Comparison of ENCODE assay signal across 28 cellular contexts in the genomic region with DNA sequence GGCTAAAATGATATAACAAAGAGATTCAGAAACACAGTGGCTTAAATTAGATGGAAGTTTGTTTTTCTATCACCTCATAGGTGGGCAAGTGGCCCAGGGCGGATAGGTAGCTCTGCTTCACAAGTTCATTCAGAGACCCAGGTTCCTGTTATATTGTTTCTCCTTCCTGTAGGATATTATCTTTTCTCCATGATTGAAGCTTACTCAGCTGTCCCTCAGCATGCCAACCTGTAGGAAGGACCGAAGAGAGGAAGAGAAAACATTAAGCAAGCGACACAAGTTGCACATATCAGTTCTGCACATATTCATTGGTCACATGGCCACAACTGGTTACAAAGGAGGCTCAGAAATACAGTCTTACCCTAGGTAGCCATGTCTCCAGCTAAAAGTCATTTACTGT.
"Had no signal": no experiment of that assay in that cellular context is flagged by ENCODE, and none has a peak within 500 bp of the region (broad histone marks: within the 10 kb centered on the region; RNA-seq: fewer than 3 reads in every experiment).

No MANE protein-coding gene starts in this region.

- H3K79me2 ChIP-seq: parathyroid adenoma had no signal

- H3K4me3 Mint-ChIP-seq: activated CD4-positive, alpha-beta T cell treated with anti-CD3 and anti-CD28 coated beads for 36 hours; activated CD8-positive, alpha-beta memory T cell treated with anti-CD3 and anti-CD28 coated beads, Interleukin-2, amount 10 ng/mL, durations not matched to agents 7 days and 5 days; activated CD8-positive, alpha-beta T cell treated with anti-CD3 and anti-CD28 coated beads, Interleukin-2, amount 10 ng/mL, durations not matched to agents 7 days and 5 days; activated T-cell treated with anti-CD3 and anti-CD28 coated beads, Interleukin-2, amount 50 U/mL, for 72 hours; natural killer cell; neural progenitor cell; stimulated activated effector memory CD8-positive, alpha-beta T cell treated with anti-CD3 and anti-CD28 coated beads, Interleukin-12 subunit alpha, Interleukin-12 subunit beta, amount 100 ng/mL, for 72 hours; stimulated activated naive CD8-positive, alpha-beta T cell treated with anti-CD3 and anti-CD28 coated beads, Interleukin-15, amount 100 ng/mL, for 72 hours had no signal

- H3K9ac ChIP-seq: neural progenitor cell, parathyroid adenoma had no signal

- H3K27me3 ChIP-seq: colonic mucosa, esophagus muscularis mucosa, foreskin keratinocyte, heart right ventricle, neural progenitor cell, sigmoid colon, upper lobe of left lung had no signal

- H3K4me1 Mint-ChIP-seq: activated CD8-positive, alpha-beta memory T cell treated with anti-CD3 and anti-CD28 coated beads, Interleukin-2, amount 10 ng/mL, durations not matched to agents 7 days and 5 days; neural progenitor cell; stimulated activated effector memory CD8-positive, alpha-beta T cell treated with anti-CD3 and anti-CD28 coated beads, Interleukin-12 subunit alpha, Interleukin-12 subunit beta, amount 100 ng/mL, for 72 hours; stimulated activated naive CD8-positive, alpha-beta T cell treated with anti-CD3 and anti-CD28 coated beads, Interleukin-15, amount 100 ng/mL, for 72 hours had no signal

- H3K27ac ChIP-seq: colonic mucosa, esophagus muscularis mucosa, foreskin keratinocyte, heart right ventricle, neural progenitor cell, parathyroid adenoma, psoas muscle, sigmoid colon, upper lobe of left lung had no signal

- H3K4me1 ChIP-seq: colonic mucosa, foreskin keratinocyte, neural progenitor cell, parathyroid adenoma, psoas muscle had no signal

- H3K9me3 ChIP-seq: colonic mucosa, esophagus muscularis mucosa, heart right ventricle, psoas muscle, sigmoid colon, upper lobe of left lung had no signal

- H3K4me3 ChIP-seq: colonic mucosa, esophagus muscularis mucosa, heart right ventricle, neural progenitor cell, psoas muscle, sigmoid colon, upper lobe of left lung had no signal

- H3K27me3 Mint-ChIP-seq: activated CD4-positive, alpha-beta T cell treated with anti-CD3 and anti-CD28 coated beads for 36 hours; activated CD8-positive, alpha-beta memory T cell treated with anti-CD3 and anti-CD28 coated beads, Interleukin-2, amount 10 ng/mL, durations not matched to agents 7 days and 5 days; stimulated activated naive CD8-positive, alpha-beta T cell treated with anti-CD3 and anti-CD28 coated beads, Interleukin-15, amount 100 ng/mL, for 72 hours had no signal

- DNase-seq: activated CD4-positive, alpha-beta T cell treated with anti-CD3 and anti-CD28 coated beads for 36 hours; activated CD4-positive, CD25-positive, alpha-beta regulatory T cell; activated CD8-positive, alpha-beta memory T cell treated with anti-CD3 and anti-CD28 coated beads, Interleukin-2, amount 10 ng/mL, durations not matched to agents 7 days and 5 days; activated CD8-positive, alpha-beta T cell treated with anti-CD3 and anti-CD28 coated beads, Interleukin-2, amount 10 ng/mL, durations not matched to agents 7 days and 5 days; activated naive CD4-positive, alpha-beta T cell; activated T-cell treated with anti-CD3 and anti-CD28 coated beads for 4 hours; activated T-cell treated with anti-CD3 and anti-CD28 coated beads, Interleukin-2, amount 50 U/mL, for 72 hours; anterior cingulate cortex; cerebellar nuclear complex; colonic mucosa; foreskin keratinocyte; heart right ventricle; mesenchymal stem cell; natural killer cell; occipital lobe; psoas muscle; sigmoid colon; small intestine; stimulated activated CD4-positive, alpha-beta T cell treated with anti-CD3 and anti-CD28 coated beads, Interleukin-4, amount 100 ng/mL, for 24 hours; stimulated activated naive CD8-positive, alpha-beta T cell treated with anti-CD3 and anti-CD28 coated beads, Interleukin-15, amount 100 ng/mL, for 72 hours; substantia nigra; T-helper 9 cell; upper lobe of left lung had no signal

- FAIRE-seq: small intestine had no signal

- H3K36me3 Mint-ChIP-seq: activated naive CD4-positive, alpha-beta T cell treated with anti-CD3 and anti-CD28 coated beads, Interleukin-2, amount 50 U/mL, for 72 hours; natural killer cell; stimulated activated effector memory CD8-positive, alpha-beta T cell treated with anti-CD3 and anti-CD28 coated beads, Interleukin-12 subunit alpha, Interleukin-12 subunit beta, amount 100 ng/mL, for 72 hours had no signal

- H3K27ac Mint-ChIP-seq: activated CD4-positive, alpha-beta T cell treated with anti-CD3 and anti-CD28 coated beads for 36 hours; activated CD8-positive, alpha-beta memory T cell treated with anti-CD3 and anti-CD28 coated beads, Interleukin-2, amount 10 ng/mL, durations not matched to agents 7 days and 5 days; activated CD8-positive, alpha-beta T cell treated with anti-CD3 and anti-CD28 coated beads, Interleukin-2, amount 10 ng/mL, durations not matched to agents 7 days and 5 days; activated naive CD4-positive, alpha-beta T cell treated with anti-CD3 and anti-CD28 coated beads, Interleukin-2, amount 50 U/mL, for 72 hours; activated T-cell treated with anti-CD3 and anti-CD28 coated beads, Interleukin-2, amount 50 U/mL, for 72 hours; natural killer cell; neural progenitor cell; stimulated activated effector memory CD8-positive, alpha-beta T cell treated with anti-CD3 and anti-CD28 coated beads, Interleukin-12 subunit alpha, Interleukin-12 subunit beta, amount 100 ng/mL, for 72 hours; stimulated activated naive CD8-positive, alpha-beta T cell treated with anti-CD3 and anti-CD28 coated beads, Interleukin-15, amount 100 ng/mL, for 72 hours had no signal

- H3K4me2 ChIP-seq: neural progenitor cell had no signal

- ATAC-seq: activated CD4-positive, alpha-beta T cell treated with anti-CD3 and anti-CD28 coated beads for 36 hours; activated CD8-positive, alpha-beta memory T cell treated with anti-CD3 and anti-CD28 coated beads, Interleukin-2, amount 10 ng/mL, durations not matched to agents 7 days and 5 days; activated CD8-positive, alpha-beta T cell treated with anti-CD3 and anti-CD28 coated beads, Interleukin-2, amount 10 ng/mL, durations not matched to agents 7 days and 5 days; activated naive CD4-positive, alpha-beta T cell treated with anti-CD3 and anti-CD28 coated beads, Interleukin-2, amount 50 U/mL, for 72 hours; activated T-cell treated with anti-CD3 and anti-CD28 coated beads, Interleukin-2, amount 50 U/mL, for 72 hours; foreskin keratinocyte; heart right ventricle; natural killer cell; psoas muscle; stimulated activated effector memory CD8-positive, alpha-beta T cell treated with anti-CD3 and anti-CD28 coated beads, Interleukin-12 subunit alpha, Interleukin-12 subunit beta, amount 100 ng/mL, for 72 hours; stimulated activated naive CD8-positive, alpha-beta T cell treated with anti-CD3 and anti-CD28 coated beads, Interleukin-15, amount 100 ng/mL, for 72 hours had no signal

- H2AFZ ChIP-seq: neural progenitor cell, parathyroid adenoma had no signal

- H3K9me3 Mint-ChIP-seq: activated naive CD4-positive, alpha-beta T cell treated with anti-CD3 and anti-CD28 coated beads, Interleukin-2, amount 50 U/mL, for 72 hours; activated T-cell treated with anti-CD3 and anti-CD28 coated beads, Interleukin-2, amount 50 U/mL, for 72 hours; natural killer cell; neural progenitor cell; stimulated activated effector memory CD8-positive, alpha-beta T cell treated with anti-CD3 and anti-CD28 coated beads, Interleukin-12 subunit alpha, Interleukin-12 subunit beta, amount 100 ng/mL, for 72 hours; stimulated activated naive CD8-positive, alpha-beta T cell treated with anti-CD3 and anti-CD28 coated beads, Interleukin-15, amount 100 ng/mL, for 72 hours had no signal

- H3K36me3 ChIP-seq: colonic mucosa, esophagus muscularis mucosa, heart right ventricle, neural progenitor cell, sigmoid colon, upper lobe of left lung had no signal
